15 cellular contexts compared by ENCODE assay signal in genomic region chr12:11962795-11963347, GRCh38.
"Had no signal": no experiment of that assay in that cellular context is flagged by ENCODE, and none has a peak within 500 bp of the region (broad histone marks: within the 10 kb centered on the region; RNA-seq: fewer than 3 reads in every experiment).

No MANE protein-coding gene starts in this region.

- H3K9me3 ChIP-seq: lower lobe of right lung, pancreas, suprapubic skin had no signal

- ATAC-seq: lower lobe of right lung, pancreas had no signal

- DNase-seq: activated CD4-positive, alpha-beta T cell treated with anti-CD3 and anti-CD28 coated beads, Interleukin-2, amount 10 ng/mL, durations not matched to agents 7 days and 5 days; activated CD4-positive, CD25-positive, alpha-beta regulatory T cell; activated effector memory CD4-positive, alpha-beta T cell treated with Interleukin-2 at 50 U/mL for 16 hours; amygdala; brain microvascular endothelial cell; cerebellar nuclear complex; erythroblast; glutamatergic neuron; immature natural killer cell; lower lobe of right lung; midbrain; pancreas; stimulated activated CD4-positive, alpha-beta T cell treated with anti-CD3 and anti-CD28 coated beads, Interleukin-2, amount 100 ng/mL, for 48 hours; stimulated activated naive CD4-positive, alpha-beta T cell treated with Interleukin-2 at 50 U/mL for 16 hours had no signal

- H3K36me3 ChIP-seq: brain microvascular endothelial cell, lower lobe of right lung, pancreas, suprapubic skin had no signal

- H3K27ac ChIP-seq: brain microvascular endothelial cell, lower lobe of right lung, pancreas, suprapubic skin had no signal

- H3K4me3 ChIP-seq: lower lobe of right lung, pancreas, suprapubic skin had no signal

- H3K27me3 ChIP-seq: brain microvascular endothelial cell, pancreas, suprapubic skin had no signal

- H3K4me1 ChIP-seq: lower lobe of right lung, pancreas had no signal
